In genomic region chr18:7662866-7663265, GRCh38 we compare ENCODE assay signal across 15 cellular contexts.
DNase-seq lines count a peak whose midpoint lies in the region; ATAC-seq and TF ChIP-seq lines count a peak whose summit lies in the region.
"Had no signal": no experiment of that assay in that cellular context is flagged by ENCODE, and none has a peak within 500 bp of the region (broad histone marks: within the 10 kb centered on the region; RNA-seq: fewer than 3 reads in every experiment).

No MANE protein-coding gene starts in this region.

- H3K4me1 ChIP-seq in adipocyte (ENCODE audit: control insufficient read depth, insufficient read depth, low read length) (peaks cover 32% of the 10 kb centered on the region), heart left ventricle (peaks cover 0 to 60% (median 19%) of the 10 kb centered on the region in 12 donors), right cardiac atrium (ENCODE audit: control insufficient read depth, insufficient read depth, low read length) (peaks cover 8% of the 10 kb centered on the region), gastrocnemius medialis (peaks cover 16 to 44% of the 10 kb centered on the region in 2 donors), stomach (no peaks in the 10 kb centered on the region)

- TF ChIP-seq CTCF in heart left ventricle (IDR thresholded peaks at IDR 0.05) (no peak), gastrocnemius medialis (IDR thresholded peaks at IDR 0.05 in 4 of 5, conservative IDR thresholded peaks at IDR 0.05 in 1 of 5) (no peak), stomach (IDR thresholded peaks at IDR 0.05) (no peak)

- ATAC-seq in heart left ventricle (peak; percentile 55 to 74 (median 60)), right cardiac atrium (peak; percentile 56 to 63), gastrocnemius medialis (peak; percentile 39 to 64)
- ATAC-seq: A549, GM12878, GM23338 had no signal

- TF ChIP-seq EP300 in stomach (IDR thresholded peaks at IDR 0.05): no peak

- H3K27me3 ChIP-seq in adipocyte (replicated peaks; ENCODE audit: control insufficient read depth, insufficient read depth, low read length) (no peaks in the 10 kb centered on the region), heart left ventricle (no peaks in the 10 kb centered on the region), right cardiac atrium (ENCODE audit: control insufficient read depth, insufficient read depth) (no peaks in the 10 kb centered on the region), gastrocnemius medialis (no peaks in the 10 kb centered on the region), stomach (no peaks in the 10 kb centered on the region)

- peak overlapping the region in 3 of 12 donors; percentile 19 to 47 (median 32) for H3K27ac ChIP-seq in heart left ventricle
- H3K27ac ChIP-seq in right cardiac atrium (ENCODE audit: low read length): peak overlapping the region; percentile 20
- no peak overlapping the region for H3K27ac ChIP-seq in gastrocnemius medialis
- no peak overlapping the region for H3K27ac ChIP-seq in stomach
- H3K27ac ChIP-seq: A549 had no signal

- intact Hi-C loops in heart left ventricle (cut with DNase I) (loop anchor here in 1 of 10 donors (10.0 kb wide), 1 partner anchor 78 kb away; no protein-coding TSS in a partner anchor), right cardiac atrium (cut with DNase I) (no loop called here), gastrocnemius medialis (cut with DNase I; ENCODE audit: low total_unique reads) (no loop called here), stomach (cut with DNase I; ENCODE audit: low total_unique reads) (no loop called here)

- in situ Hi-C loops in gastrocnemius medialis (cut with MboI; ENCODE audit: low sequenced_read_pairs in 4 of 4): no loop called here

- DNase-seq in adipocyte (ENCODE audit: low read depth): no peak
- DNase-seq in heart left ventricle: peak in 2 of 5 donors; percentile 46 to 54
- DNase-seq in right cardiac atrium: peak in 2 of 3 donors; percentile 58 to 62
- DNase-seq in gastrocnemius medialis: peak in 1 of 2 donors; percentile 41
- DNase-seq in EL: no peak
- no peak for DNase-seq in NCI-H774 (lab: John Stamatoyannopoulos, UW)
- no peak for DNase-seq in dedifferentiated amniotic fluid mesenchymal stem cell (ENCODE audit: extremely low spot score)
- DNase-seq in stomach: no peak
- DNase-seq: Caco-2; CD8-positive, alpha-beta memory T cell; DMS53; H7 had no signal

- H3K4me3 ChIP-seq in adipocyte (ENCODE audit: low read length) (no peak overlapping the region), heart left ventricle (no peak overlapping the region), right cardiac atrium (ENCODE audit: low read length) (no peak overlapping the region), gastrocnemius medialis (no peak overlapping the region), stomach (no peak overlapping the region)
- H3K4me3 ChIP-seq: A549, GM12878, GM23338 had no signal

- TF ChIP-seq POLR2A in heart left ventricle (IDR thresholded peaks at IDR 0.05): no peak
- TF ChIP-seq POLR2A in gastrocnemius medialis (IDR thresholded peaks at IDR 0.05): no peak
- TF ChIP-seq POLR2A in stomach (IDR thresholded peaks at IDR 0.05): no peak

- H3K36me3 ChIP-seq in adipocyte (ENCODE audit: control insufficient read depth, insufficient read depth, low read length, severe bottlenecking): no peaks in the 10 kb centered on the region
- no peaks in the 10 kb centered on the region for H3K36me3 ChIP-seq in heart left ventricle
- H3K36me3 ChIP-seq in gastrocnemius medialis: no peaks in the 10 kb centered on the region
- H3K36me3 ChIP-seq in stomach: peaks cover 0 to 3% (median 0%) of the 10 kb centered on the region in 4 donors

- no peaks in the 10 kb centered on the region for H3K9me3 ChIP-seq in adipocyte (ENCODE audit: control insufficient read depth, low read length)
- H3K9me3 ChIP-seq in heart left ventricle: no peaks in the 10 kb centered on the region
- no peaks in the 10 kb centered on the region for H3K9me3 ChIP-seq in right cardiac atrium (ENCODE audit: control insufficient read depth, low read length)
- no peaks in the 10 kb centered on the region for H3K9me3 ChIP-seq in gastrocnemius medialis
- no peaks in the 10 kb centered on the region for H3K9me3 ChIP-seq in stomach
- H3K9me3 ChIP-seq: A549, Caco-2 had no signal

- peak overlapping the region; percentile 20 for H3K9ac ChIP-seq in adipocyte (ENCODE audit: low read length)

- whole genome bisulfite sequencing in heart left ventricle, 4 donors: 63 to 83% (median 72%) methylated on average over 2 of the region's 2 CpGs
- WGBS in right cardiac atrium: 82% methylated on average over 2 of the region's 2 CpGs
- WGBS in stomach, 5 donors: 84 to 100% (median 88%) methylated on average over 2 of the region's 2 CpGs

Comparison
In these comparisons a context has a peak if more than half of its experiments do, and no peak if none do; other contexts are left out.
1. DNase-seq: peak in right cardiac atrium (2 of 3); none in adipocyte (single experiment), EL (single experiment), NCI-H774 (single experiment), dedifferentiated amniotic fluid mesenchymal stem cell (single experiment) and stomach (single experiment).
2. Peak in every context shown above with its lines, with median percentiles within 50 percentile points of each other: ATAC-seq.